Comparison of ENCODE assay signal across 14 cellular contexts in the genomic region with DNA sequence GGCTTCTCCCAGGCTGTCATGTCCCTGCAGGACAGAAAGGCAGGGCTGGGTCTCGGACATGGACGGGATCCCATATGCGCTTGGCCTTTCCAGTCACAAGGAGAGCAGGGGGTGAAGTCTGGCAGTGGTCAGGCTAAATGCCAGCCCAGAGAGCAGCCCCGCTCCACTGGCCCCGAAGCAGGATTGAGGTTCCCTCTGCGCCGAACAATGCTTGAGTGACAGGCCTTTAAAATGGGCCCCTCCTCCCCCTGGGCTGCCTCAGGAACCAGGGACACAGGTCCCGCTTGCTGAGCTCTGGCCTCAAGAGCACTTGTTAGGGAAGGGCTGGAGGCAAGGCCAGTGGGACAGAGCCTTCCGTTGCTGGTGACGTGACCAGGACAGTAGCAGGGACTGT. TPM values are rescaled to one million over a fixed set of nuclear protein-coding genes. Genes with fewer than 3 reads are reported as not detected.
DNase-seq lines count a peak whose midpoint lies in the region; ATAC-seq and TF ChIP-seq lines count a peak whose summit lies in the region.
"Had no signal": no experiment of that assay in that cellular context is flagged by ENCODE, and none has a peak within 500 bp of the region (broad histone marks: within the 10 kb centered on the region; RNA-seq: fewer than 3 reads in every experiment).

No MANE protein-coding gene starts in this region.

- H3K27ac ChIP-seq in stomach: no peak overlapping the region

- peaks cover 0 to 22% (median 14%) of the 10 kb centered on the region in 4 donors for H3K4me1 ChIP-seq in stomach

- H3K27me3 Mint-ChIP-seq in brain: peaks cover 3% of the 10 kb centered on the region

- no peaks in the 10 kb centered on the region for H3K36me3 ChIP-seq in stomach

- WGBS in stomach, 5 donors: 50 to 79% (median 62%) methylated on average over 5 to 10 of the region's 10 CpGs

- DNase-seq in HEK293T (ENCODE audit: extremely low spot score) (no peak), islet precursor cell (peak; percentile 56), AG20443 (ENCODE audit: low spot score) (no peak), AML-193 (lab: John Stamatoyannopoulos, UW) (no peak), stomach (no peak)
- DNase-seq: COR-L47, DMS153, EL, NCI-H1694, NCI-H2107, NCI-H226 had no signal

- ATAC-seq in HG03196 (IDR thresholded peaks at IDR 0.05; ENCODE audit: unreplicated experiment): no peak

- intact Hi-C loops in stomach (cut with DNase I; ENCODE audit: low total_unique reads): no loop called here

- H3K27ac Mint-ChIP-seq in brain: peak overlapping the region in 3 of 5 experiments; percentile 90 to 95 (median 94)
- H3K27ac Mint-ChIP-seq: CD14-positive monocyte had no signal

- TF ChIP-seq CTCF in brain (conservative IDR thresholded peaks at IDR 0.05) (no peak), stomach (IDR thresholded peaks at IDR 0.05) (no peak)

- H3K4me1 Mint-ChIP-seq in brain: peaks cover 2% of the 10 kb centered on the region

- H3K4me3 ChIP-seq in stomach: no peak overlapping the region

- H3K9me3 ChIP-seq in stomach: no peaks in the 10 kb centered on the region

- CTCF ChIA-PET in HEK293T (lab: Yijun Ruan, JAX): interaction anchor here (2.0 kb wide), 1 partner anchor 15 kb away, joined by 5 read pairs; no protein-coding TSS in a partner anchor

- POLR2A ChIA-PET in HEK293T (lab: Yijun Ruan, JAX): no interaction called here

- H3K4me3 Mint-ChIP-seq in brain: peak overlapping the region; percentile 39 to 72 (median 64)

- TF ChIP-seq POLR2A in stomach (IDR thresholded peaks at IDR 0.05): no peak

- peaks cover 0 to 73% (median 24%) of the 10 kb centered on the region in 3 donors for H3K27me3 ChIP-seq in stomach

- TF ChIP-seq EP300 in stomach (IDR thresholded peaks at IDR 0.05): no peak

- peaks cover 8% of the 10 kb centered on the region for H3K36me3 Mint-ChIP-seq in brain
- H3K36me3 Mint-ChIP-seq: CD14-positive monocyte had no signal

- no peaks in the 10 kb centered on the region for H3K9me3 Mint-ChIP-seq in brain

TF ChIP-seq in HEK293T, 16 proteins besides CTCF, POLR2A, EP300 and RAD21:
- TF ChIP-seq HDGF (IDR thresholded peaks at IDR 0.05; ENCODE audit: borderline replicate concordance) (no peak), LEF1 (IDR thresholded peaks at IDR 0.05; ENCODE audit: borderline replicate concordance) (no peak), ARNT (IDR thresholded peaks at IDR 0.05) (no peak), SP1 (IDR thresholded peaks at IDR 0.05) (no peak), L3MBTL2 (conservative IDR thresholded peaks at IDR 0.05) (no peak), FOXK2 (IDR thresholded peaks at IDR 0.05) (no peak)
- TF ChIP-seq, protein P1, sequence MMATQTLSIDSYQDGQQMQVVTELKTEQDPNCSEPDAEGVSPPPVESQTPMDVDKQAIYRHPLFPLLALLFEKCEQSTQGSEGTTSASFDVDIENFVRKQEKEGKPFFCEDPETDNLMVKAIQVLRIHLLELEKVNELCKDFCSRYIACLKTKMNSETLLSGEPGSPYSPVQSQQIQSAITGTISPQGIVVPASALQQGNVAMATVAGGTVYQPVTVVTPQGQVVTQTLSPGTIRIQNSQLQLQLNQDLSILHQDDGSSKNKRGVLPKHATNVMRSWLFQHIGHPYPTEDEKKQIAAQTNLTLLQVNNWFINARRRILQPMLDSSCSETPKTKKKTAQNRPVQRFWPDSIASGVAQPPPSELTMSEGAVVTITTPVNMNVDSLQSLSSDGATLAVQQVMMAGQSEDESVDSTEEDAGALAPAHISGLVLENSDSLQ (IDR thresholded peaks at IDR 0.05): peak; percentile 79

RNA-seq across cellular contexts. Expression of a gene that starts 12.7 kb away (rescaled TPM):
- polyA plus RNA-seq in brain (ENCODE audit: insufficient read depth, low read depth, low replicate concordance): 15.1 TPM
- total RNA-seq in stomach: under 1 TPM in 1 of 5 donors, not detected in 4; 0.18 TPM
- polyA plus RNA-seq in stomach: under 1 TPM in 2 of 3 donors, not detected in 1; 0.03 to 0.06 TPM

RNA-seq across cellular contexts. Expression of a gene that starts 23.3 kb away (rescaled TPM):
- polyA plus RNA-seq in brain (ENCODE audit: insufficient read depth, low read depth, low replicate concordance) (275 TPM), stomach (10 to 100 TPM; 45.6 to 54.4 (median 47.3) TPM)
- 10 to 100 TPM in 3 of 5 donors, 1 to 10 TPM in 2; 7.2 to 23.9 (median 14.3) TPM for total RNA-seq in stomach

RNA-seq across cellular contexts. Expression of a gene that starts 31.7 kb away (rescaled TPM):
- polyA plus RNA-seq in brain (ENCODE audit: insufficient read depth, low read depth, low replicate concordance): 50.0 TPM
- 10 to 100 TPM in 4 of 5 donors, 1 to 10 TPM in 1; 4.1 to 76.3 (median 21.6) TPM for total RNA-seq in stomach
- polyA plus RNA-seq in stomach: 10 to 100 TPM; 27.8 to 60.3 (median 32.6) TPM

RNA-seq across cellular contexts. Expression of a gene that starts 40.2 kb away (rescaled TPM):
- polyA plus RNA-seq in brain (ENCODE audit: insufficient read depth, low read depth, low replicate concordance): 7.4 TPM
- total RNA-seq in stomach: 1 to 10 TPM in 4 of 5 donors, not detected in 1; 1.2 to 9.1 (median 7.1) TPM
- 10 to 100 TPM; 14.1 to 15.7 (median 15.0) TPM for polyA plus RNA-seq in stomach

RNA-seq across cellular contexts. Expression of a gene that starts 49.5 kb away (rescaled TPM):
- polyA plus RNA-seq in brain (ENCODE audit: insufficient read depth, low read depth, low replicate concordance): 63.8 TPM
- 10 to 100 TPM in 2 of 5 donors, 1 to 10 TPM in 3; 3.6 to 54.8 (median 9.0) TPM for total RNA-seq in stomach
- polyA plus RNA-seq in stomach: 10 to 100 TPM in 2 of 3 donors, 1 to 10 TPM in 1; 7.6 to 22.7 (median 17.0) TPM

Comparison
In these comparisons a context has a peak if more than half of its experiments do, and no peak if none do; other contexts are left out.
1. RNA of a gene that starts 12.7 kb away (polyA plus RNA-seq): 15.1 TPM in brain (single experiment); 0.03 to 0.06 TPM in stomach; every median in the first group is over 10 times any median in the second.